2 cellular contexts compared by ENCODE assay signal in the genomic region with DNA sequence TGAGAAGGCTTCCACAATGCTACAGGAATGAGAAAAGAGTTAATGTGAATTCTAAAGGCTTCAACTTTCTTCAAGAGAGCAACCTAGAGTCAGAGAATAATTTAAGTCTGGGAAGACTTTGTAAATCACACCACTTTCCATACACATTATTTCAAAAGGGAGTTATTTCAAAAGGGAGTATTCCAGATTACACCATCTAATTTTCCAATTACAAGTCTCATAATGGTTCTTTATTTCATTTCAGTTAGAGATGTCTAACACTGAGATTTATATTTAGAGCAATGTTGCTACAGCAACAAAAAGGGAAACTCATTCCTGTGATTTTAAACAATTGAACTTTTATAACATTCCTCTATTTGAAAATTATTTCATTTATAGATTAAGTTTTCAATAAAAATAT.
TF ChIP-seq lines count a peak whose summit lies in the region.

No MANE protein-coding gene starts in this region.

TF ChIP-seq in GM12878, 131 proteins besides CTCF, POLR2A, EP300 and RAD21:
- TF ChIP-seq, protein P1, sequence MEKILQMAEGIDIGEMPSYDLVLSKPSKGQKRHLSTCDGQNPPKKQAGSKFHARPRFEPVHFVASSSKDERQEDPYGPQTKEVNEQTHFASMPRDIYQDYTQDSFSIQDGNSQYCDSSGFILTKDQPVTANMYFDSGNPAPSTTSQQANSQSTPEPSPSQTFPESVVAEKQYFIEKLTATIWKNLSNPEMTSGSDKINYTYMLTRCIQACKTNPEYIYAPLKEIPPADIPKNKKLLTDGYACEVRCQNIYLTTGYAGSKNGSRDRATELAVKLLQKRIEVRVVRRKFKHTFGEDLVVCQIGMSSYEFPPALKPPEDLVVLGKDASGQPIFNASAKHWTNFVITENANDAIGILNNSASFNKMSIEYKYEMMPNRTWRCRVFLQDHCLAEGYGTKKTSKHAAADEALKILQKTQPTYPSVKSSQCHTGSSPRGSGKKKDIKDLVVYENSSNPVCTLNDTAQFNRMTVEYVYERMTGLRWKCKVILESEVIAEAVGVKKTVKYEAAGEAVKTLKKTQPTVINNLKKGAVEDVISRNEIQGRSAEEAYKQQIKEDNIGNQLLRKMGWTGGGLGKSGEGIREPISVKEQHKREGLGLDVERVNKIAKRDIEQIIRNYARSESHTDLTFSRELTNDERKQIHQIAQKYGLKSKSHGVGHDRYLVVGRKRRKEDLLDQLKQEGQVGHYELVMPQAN (conservative IDR thresholded peaks at IDR 0.05), result no peak
- TF ChIP-seq RELA (IDR thresholded peaks at IDR 0.05; ENCODE audit: borderline replicate concordance, partially characterized antibody), result no peak
- TF ChIP-seq BCL11A (IDR thresholded peaks at IDR 0.05; ENCODE audit: low read depth, low read length), result no peak
- TF ChIP-seq PML (IDR thresholded peaks at IDR 0.05; ENCODE audit: low read length), result no peak
- TF ChIP-seq RCOR1 (conservative IDR thresholded peaks at IDR 0.05; ENCODE audit: low read depth, low read length), result no peak

TF ChIP-seq in HepG2, 621 proteins besides CTCF, POLR2A, EP300 and RAD21:
- TF ChIP-seq ZNF709 (CRISPR knock-in tag; IDR thresholded peaks at IDR 0.05) (no peak), ZBTB26 (CRISPR knock-in tag; IDR thresholded peaks at IDR 0.05; ENCODE audit: borderline replicate concordance) (no peak), PBX2 (CRISPR knock-in tag; IDR thresholded peaks at IDR 0.05) (no peak), MBD4 (IDR thresholded peaks at IDR 0.05; ENCODE audit: borderline replicate concordance, low read length) (no peak), TBX3 (IDR thresholded peaks at IDR 0.05; ENCODE audit: borderline replicate concordance) (no peak), SRSF9 (IDR thresholded peaks at IDR 0.05; ENCODE audit: borderline replicate concordance, insufficient read depth, low read depth, low read length, poor library complexity, severe bottlenecking) (no peak), ZNF30 (CRISPR knock-in tag; IDR thresholded peaks at IDR 0.05) (no peak), CCDC6 (CRISPR knock-in tag; IDR thresholded peaks at IDR 0.05) (no peak), PHF21A (CRISPR knock-in tag; IDR thresholded peaks at IDR 0.05) (no peak), DNMT3B (CRISPR knock-in tag; conservative IDR thresholded peaks at IDR 0.05) (no peak), ZSCAN29 (CRISPR knock-in tag; conservative IDR thresholded peaks at IDR 0.05) (no peak), ZBTB38 (CRISPR knock-in tag; IDR thresholded peaks at IDR 0.05) (no peak), ZBTB34 (CRISPR knock-in tag; IDR thresholded peaks at IDR 0.05) (no peak), ZNF766 (CRISPR knock-in tag; IDR thresholded peaks at IDR 0.05; ENCODE audit: borderline replicate concordance) (no peak), BCL3 (CRISPR knock-in tag; IDR thresholded peaks at IDR 0.05) (no peak), DNMT1 (CRISPR knock-in tag; IDR thresholded peaks at IDR 0.05) (no peak), ZNF160 (CRISPR knock-in tag; IDR thresholded peaks at IDR 0.05) (no peak)
- TF ChIP-seq, protein P2, sequence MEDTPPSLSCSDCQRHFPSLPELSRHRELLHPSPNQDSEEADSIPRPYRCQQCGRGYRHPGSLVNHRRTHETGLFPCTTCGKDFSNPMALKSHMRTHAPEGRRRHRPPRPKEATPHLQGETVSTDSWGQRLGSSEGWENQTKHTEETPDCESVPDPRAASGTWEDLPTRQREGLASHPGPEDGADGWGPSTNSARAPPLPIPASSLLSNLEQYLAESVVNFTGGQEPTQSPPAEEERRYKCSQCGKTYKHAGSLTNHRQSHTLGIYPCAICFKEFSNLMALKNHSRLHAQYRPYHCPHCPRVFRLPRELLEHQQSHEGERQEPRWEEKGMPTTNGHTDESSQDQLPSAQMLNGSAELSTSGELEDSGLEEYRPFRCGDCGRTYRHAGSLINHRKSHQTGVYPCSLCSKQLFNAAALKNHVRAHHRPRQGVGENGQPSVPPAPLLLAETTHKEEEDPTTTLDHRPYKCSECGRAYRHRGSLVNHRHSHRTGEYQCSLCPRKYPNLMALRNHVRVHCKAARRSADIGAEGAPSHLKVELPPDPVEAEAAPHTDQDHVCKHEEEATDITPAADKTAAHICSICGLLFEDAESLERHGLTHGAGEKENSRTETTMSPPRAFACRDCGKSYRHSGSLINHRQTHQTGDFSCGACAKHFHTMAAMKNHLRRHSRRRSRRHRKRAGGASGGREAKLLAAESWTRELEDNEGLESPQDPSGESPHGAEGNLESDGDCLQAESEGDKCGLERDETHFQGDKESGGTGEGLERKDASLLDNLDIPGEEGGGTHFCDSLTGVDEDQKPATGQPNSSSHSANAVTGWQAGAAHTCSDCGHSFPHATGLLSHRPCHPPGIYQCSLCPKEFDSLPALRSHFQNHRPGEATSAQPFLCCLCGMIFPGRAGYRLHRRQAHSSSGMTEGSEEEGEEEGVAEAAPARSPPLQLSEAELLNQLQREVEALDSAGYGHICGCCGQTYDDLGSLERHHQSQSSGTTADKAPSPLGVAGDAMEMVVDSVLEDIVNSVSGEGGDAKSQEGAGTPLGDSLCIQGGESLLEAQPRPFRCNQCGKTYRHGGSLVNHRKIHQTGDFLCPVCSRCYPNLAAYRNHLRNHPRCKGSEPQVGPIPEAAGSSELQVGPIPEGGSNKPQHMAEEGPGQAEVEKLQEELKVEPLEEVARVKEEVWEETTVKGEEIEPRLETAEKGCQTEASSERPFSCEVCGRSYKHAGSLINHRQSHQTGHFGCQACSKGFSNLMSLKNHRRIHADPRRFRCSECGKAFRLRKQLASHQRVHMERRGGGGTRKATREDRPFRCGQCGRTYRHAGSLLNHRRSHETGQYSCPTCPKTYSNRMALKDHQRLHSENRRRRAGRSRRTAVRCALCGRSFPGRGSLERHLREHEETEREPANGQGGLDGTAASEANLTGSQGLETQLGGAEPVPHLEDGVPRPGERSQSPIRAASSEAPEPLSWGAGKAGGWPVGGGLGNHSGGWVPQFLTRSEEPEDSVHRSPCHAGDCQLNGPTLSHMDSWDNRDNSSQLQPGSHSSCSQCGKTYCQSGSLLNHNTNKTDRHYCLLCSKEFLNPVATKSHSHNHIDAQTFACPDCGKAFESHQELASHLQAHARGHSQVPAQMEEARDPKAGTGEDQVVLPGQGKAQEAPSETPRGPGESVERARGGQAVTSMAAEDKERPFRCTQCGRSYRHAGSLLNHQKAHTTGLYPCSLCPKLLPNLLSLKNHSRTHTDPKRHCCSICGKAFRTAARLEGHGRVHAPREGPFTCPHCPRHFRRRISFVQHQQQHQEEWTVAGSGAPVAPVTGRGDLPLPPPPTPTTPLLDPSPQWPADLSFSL (CRISPR knock-in tag; IDR thresholded peaks at IDR 0.05), result no peak
- TF ChIP-seq, protein P3, sequence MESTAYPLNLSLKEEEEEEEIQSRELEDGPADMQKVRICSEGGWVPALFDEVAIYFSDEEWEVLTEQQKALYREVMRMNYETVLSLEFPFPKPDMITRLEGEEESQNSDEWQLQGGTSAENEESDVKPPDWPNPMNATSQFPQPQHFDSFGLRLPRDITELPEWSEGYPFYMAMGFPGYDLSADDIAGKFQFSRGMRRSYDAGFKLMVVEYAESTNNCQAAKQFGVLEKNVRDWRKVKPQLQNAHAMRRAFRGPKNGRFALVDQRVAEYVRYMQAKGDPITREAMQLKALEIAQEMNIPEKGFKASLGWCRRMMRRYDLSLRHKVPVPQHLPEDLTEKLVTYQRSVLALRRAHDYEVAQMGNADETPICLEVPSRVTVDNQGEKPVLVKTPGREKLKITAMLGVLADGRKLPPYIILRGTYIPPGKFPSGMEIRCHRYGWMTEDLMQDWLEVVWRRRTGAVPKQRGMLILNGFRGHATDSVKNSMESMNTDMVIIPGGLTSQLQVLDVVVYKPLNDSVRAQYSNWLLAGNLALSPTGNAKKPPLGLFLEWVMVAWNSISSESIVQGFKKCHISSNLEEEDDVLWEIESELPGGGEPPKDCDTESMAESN (CRISPR knock-in tag; conservative IDR thresholded peaks at IDR 0.05), result no peak
